29 cellular contexts compared by ENCODE assay signal in genomic region chr11:18657696-18658095, GRCh38. TPM values are rescaled to one million over a fixed set of nuclear protein-coding genes. Genes with fewer than 3 reads are reported as not detected.
"Had no signal": no experiment of that assay in that cellular context is flagged by ENCODE, and none has a peak within 500 bp of the region (broad histone marks: within the 10 kb centered on the region; RNA-seq: fewer than 3 reads in every experiment).

No MANE protein-coding gene starts in this region.

- DNase-seq: effector memory CD4-positive, alpha-beta T cell; erythroblast; esophagus squamous epithelium; foreskin melanocyte; glutamatergic neuron; heart right ventricle; hippocampal formation; left cardiac atrium; left lung; mesenchymal stem cell; mucosa of descending colon; naive B cell; spleen; stimulated activated CD4-positive, alpha-beta T cell treated with anti-CD3 and anti-CD28 coated beads, Interleukin-4, amount 100 ng/mL, for 4 hours; stimulated activated naive CD8-positive, alpha-beta T cell treated with anti-CD3 and anti-CD28 coated beads, Interleukin-15, Interleukin-2, amounts not matched to agents 100 U/mL and 50 U/mL, for 24 hours; substantia nigra; testis; tibial artery; upper lobe of left lung had no signal

- H3K4me3 ChIP-seq: esophagus squamous epithelium, heart right ventricle, left lung, mucosa of descending colon, prostate gland, right atrium auricular region, spleen, testis, tibial artery, upper lobe of left lung had no signal

- ATAC-seq: heart right ventricle; left cardiac atrium; left lung; mucosa of descending colon; natural killer cell treated with Interleukin-12 subunit alpha and Interleukin-12 subunit beta and Interleukin-15 and Interleukin-18, amount 100 ng/mL, for 72 hours; sciatic nerve; stimulated activated memory B cell treated with anti-CD40 and anti-IgM and Interleukin-4, amounts not matched to agents 10 μg/mL and 1 μg/mL and 100 μg/mL, for 72 hours; stimulated activated naive CD8-positive, alpha-beta T cell treated with anti-CD3 and anti-CD28 coated beads, Interleukin-15, Interleukin-2, amounts not matched to agents 100 U/mL and 50 U/mL, for 24 hours had no signal

- H3K36me3 ChIP-seq: esophagus squamous epithelium, heart right ventricle, left lung, prostate gland, right atrium auricular region, spleen, tibial artery, upper lobe of left lung had no signal

- FAIRE-seq: colon, endometrium, islet of Langerhans, urothelium cell line had no signal

- H3K9me3 ChIP-seq: esophagus squamous epithelium, left lung, mucosa of descending colon, prostate gland, testis, tibial artery, upper lobe of left lung had no signal

- H3K27ac ChIP-seq: esophagus squamous epithelium, heart right ventricle, left lung, prostate gland, right atrium auricular region, spleen, testis, tibial artery, upper lobe of left lung had no signal

- H3K27me3 ChIP-seq: left lung, right atrium auricular region, testis, upper lobe of left lung had no signal

- H3K4me1 ChIP-seq: esophagus squamous epithelium, heart right ventricle, left lung, prostate gland, right atrium auricular region, spleen, testis, tibial artery, upper lobe of left lung had no signal

RNA-seq across cellular contexts. Expression of gene MISFA, which starts 58.1 kb away (rescaled TPM):
- total RNA-seq: skeletal muscle tissue had no signal
